In the genomic region with DNA sequence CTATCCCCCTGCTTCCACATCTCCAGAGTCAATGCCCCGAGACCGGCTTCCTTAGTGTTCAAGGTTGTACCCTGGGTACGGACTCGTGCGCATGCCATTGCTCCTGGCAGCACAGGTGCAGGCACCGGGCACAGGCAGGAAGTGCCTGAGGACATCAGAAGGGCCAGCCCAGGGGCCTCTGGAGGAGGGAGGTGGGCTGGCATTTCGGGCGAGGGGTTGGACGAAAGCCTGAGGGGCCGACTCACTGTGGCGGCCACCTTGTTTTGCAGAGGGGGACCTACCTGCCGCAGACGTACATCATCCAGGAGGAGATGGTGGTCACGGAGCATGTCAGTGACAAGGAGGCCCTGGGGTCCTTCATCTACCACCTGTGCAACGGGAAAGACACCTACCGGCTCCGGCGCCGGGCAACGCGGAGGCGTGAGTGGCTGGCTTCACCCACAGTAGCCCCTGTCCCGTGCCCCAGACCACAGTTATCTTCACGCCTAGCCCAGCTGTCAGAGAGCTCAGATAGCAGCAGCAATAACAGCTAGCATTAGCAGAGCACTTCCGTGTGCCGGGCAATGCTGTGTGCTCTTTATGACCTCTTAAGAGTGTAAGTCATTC, we compare ENCODE assay signal across 15 cellular contexts. TPM values are rescaled to one million over a fixed set of nuclear protein-coding genes. Genes with fewer than 3 reads are reported as not detected.
A peak's percentile ranks its signal among the peaks of the same experiment; 100 is the strongest.
DNase-seq lines count a peak whose midpoint lies in the region; ATAC-seq, FAIRE-seq and TF ChIP-seq lines count a peak whose summit lies in the region.
"Had no signal": no experiment of that assay in that cellular context is flagged by ENCODE, and none has a peak within 500 bp of the region (broad histone marks: within the 10 kb centered on the region; RNA-seq: fewer than 3 reads in every experiment).

No MANE protein-coding gene starts in this region.

- no peaks in the 10 kb centered on the region for H3K27me3 Mint-ChIP-seq in activated T-cell treated with anti-CD3 and anti-CD28 coated beads, Interleukin-2, amount 50 U/mL, for 24 hours
- no peaks in the 10 kb centered on the region for H3K27me3 Mint-ChIP-seq in T-cell

- H3K4me3 Mint-ChIP-seq in activated T-cell treated with anti-CD3 and anti-CD28 coated beads, Interleukin-2, amount 50 U/mL, for 24 hours, result peak overlapping the region; percentile 28
- peak overlapping the region; percentile 3 to 41 (median 40) for H3K4me3 Mint-ChIP-seq in T-cell

- peak overlapping the region; percentile 71 for H3K27ac Mint-ChIP-seq in activated T-cell treated with anti-CD3 and anti-CD28 coated beads, Interleukin-2, amount 50 U/mL, for 24 hours
- H3K27ac Mint-ChIP-seq in T-cell, result peak overlapping the region; percentile 59 to 84

- peak overlapping the region; percentile 1 to 87 (median 64) for H3K27ac ChIP-seq in spleen
- H3K27ac ChIP-seq: pancreas, vagina had no signal

- no peaks in the 10 kb centered on the region for H3K9me3 Mint-ChIP-seq in activated T-cell treated with anti-CD3 and anti-CD28 coated beads, Interleukin-2, amount 50 U/mL, for 24 hours
- no peaks in the 10 kb centered on the region for H3K9me3 Mint-ChIP-seq in T-cell

- H3K27me3 ChIP-seq in spleen (replicated peaks in 1 of 7), result no peaks in the 10 kb centered on the region
- H3K27me3 ChIP-seq: pancreas, vagina had no signal

- H3K9me3 ChIP-seq in spleen, result no peaks in the 10 kb centered on the region
- H3K9me3 ChIP-seq: pancreas, vagina had no signal

- peaks cover 24% of the 10 kb centered on the region for H3K36me3 Mint-ChIP-seq in activated T-cell treated with anti-CD3 and anti-CD28 coated beads, Interleukin-2, amount 50 U/mL, for 24 hours (ENCODE audit: low read depth)
- H3K36me3 Mint-ChIP-seq in T-cell, result peaks cover 6% of the 10 kb centered on the region

- H3K4me1 Mint-ChIP-seq in activated T-cell treated with anti-CD3 and anti-CD28 coated beads, Interleukin-2, amount 50 U/mL, for 24 hours (ENCODE audit: low read depth), result peaks cover 46% of the 10 kb centered on the region
- H3K4me1 Mint-ChIP-seq in T-cell, result peaks cover 19 to 44% (median 34%) of the 10 kb centered on the region in 3 donors

- peaks cover 24 to 76% (median 65%) of the 10 kb centered on the region in 6 donors for H3K4me1 ChIP-seq in spleen
- H3K4me1 ChIP-seq: pancreas, vagina had no signal

- CTCF ChIA-PET in T-cell (lab: Charles Lee), result interaction anchor here in 1 of 2 donors (1.4 kb wide), 1 partner anchor 11 kb away, joined by 6 read pairs; no protein-coding TSS in a partner anchor

- FAIRE-seq in H54 (lab: Jason Lieb, UNC), result no peak
- FAIRE-seq: pancreas had no signal

- POLR2A ChIA-PET in T-cell (lab: Charles Lee), result no interaction called here

- TF ChIP-seq POLR2A in spleen (IDR thresholded peaks at IDR 0.05) (no peak), H54 (IDR thresholded peaks at IDR 0.05; ENCODE audit: low read depth, low read length) (no peak)

- H3K36me3 ChIP-seq in spleen, result peaks cover 0 to 55% (median 17%) of the 10 kb centered on the region in 6 donors

- peak overlapping the region in 1 of 8 donors; percentile 26 for H3K4me3 ChIP-seq in spleen
- H3K4me3 ChIP-seq: pancreas, vagina had no signal

- intact Hi-C loops in spleen (cut with DNase I; ENCODE audit: low total_unique reads), result no loop called here

- 64 to 75% (median 69%) methylated on average over 18 to 26 of the region's 26 CpGs for WGBS in spleen, 5 donors

- no peak for ATAC-seq in T-cell (replicated peaks in 1 of 4)
- ATAC-seq in HG03469 (IDR thresholded peaks at IDR 0.05; ENCODE audit: unreplicated experiment), result no peak
- ATAC-seq: esophagus mucosa had no signal

- TF ChIP-seq CTCF in spleen (IDR thresholded peaks at IDR 0.05 in 8 of 11, conservative IDR thresholded peaks at IDR 0.05 in 3 of 11), result no peak

- peak; percentile 44 for DNase-seq in activated T-cell treated with anti-CD3 and anti-CD28 coated beads, Interleukin-2, amount 50 U/mL, for 24 hours
- DNase-seq in activated T-cell treated with anti-CD3 and anti-CD28 coated beads, Interleukin-2, amount 50 U/mL, for 48 hours, result no peak
- DNase-seq in T-cell (no peak), islet precursor cell (peak; percentile 40), spleen (peak; percentile 83), NCI-H748 (lab: John Stamatoyannopoulos, UW; ENCODE audit: unreplicated experiment) (no peak), H54 (ENCODE audit: insufficient read length, low spot score) (no peak)
- DNase-seq: DMS153, IMR-90, NCI-H1436, NCI-H524, pancreas had no signal

RNA-seq across cellular contexts. Expression of a gene that starts 12.5 kb away (rescaled TPM):
- total RNA-seq in T-cell (10 to 100 TPM; 21.9 to 41.2 (median 34.8) TPM), spleen (100 to 1,000 TPM in 2 of 7 donors, 10 to 100 TPM in 5; 58.5 to 150 (median 87.6) TPM)
- polyA plus RNA-seq in spleen, result 100 to 1,000 TPM in 2 of 3 donors, 10 to 100 TPM in 1; 97.5 to 148 (median 108) TPM

RNA-seq across cellular contexts. Expression of a gene that starts 47.8 kb away (rescaled TPM):
- total RNA-seq in T-cell (10 to 100 TPM in 2 of 5 donors, 1 to 10 TPM in 3; 2.7 to 15.5 (median 7.8) TPM), spleen (1 to 10 TPM; 2.5 to 6.8 (median 5.2) TPM)
- 1 to 10 TPM in 2 of 3 donors, under 1 TPM in 1; 0.86 to 2.0 (median 1.7) TPM for polyA plus RNA-seq in spleen
- total RNA-seq: IMR-90 had no signal

Comparison
In these comparisons a context has a peak if more than half of its experiments do, and no peak if none do; other contexts are left out.
1. DNase-seq: peak in activated T-cell treated with anti-CD3 and anti-CD28 coated beads, Interleukin-2, amount 50 U/mL, for 24 hours (single experiment), islet precursor cell (single experiment) and spleen (single experiment); none in activated T-cell treated with anti-CD3 and anti-CD28 coated beads, Interleukin-2, amount 50 U/mL, for 48 hours (0 of 2), T-cell (0 of 34), NCI-H748 (single experiment) and H54 (single experiment).